8 cellular contexts compared by ENCODE assay signal in the genomic region with DNA sequence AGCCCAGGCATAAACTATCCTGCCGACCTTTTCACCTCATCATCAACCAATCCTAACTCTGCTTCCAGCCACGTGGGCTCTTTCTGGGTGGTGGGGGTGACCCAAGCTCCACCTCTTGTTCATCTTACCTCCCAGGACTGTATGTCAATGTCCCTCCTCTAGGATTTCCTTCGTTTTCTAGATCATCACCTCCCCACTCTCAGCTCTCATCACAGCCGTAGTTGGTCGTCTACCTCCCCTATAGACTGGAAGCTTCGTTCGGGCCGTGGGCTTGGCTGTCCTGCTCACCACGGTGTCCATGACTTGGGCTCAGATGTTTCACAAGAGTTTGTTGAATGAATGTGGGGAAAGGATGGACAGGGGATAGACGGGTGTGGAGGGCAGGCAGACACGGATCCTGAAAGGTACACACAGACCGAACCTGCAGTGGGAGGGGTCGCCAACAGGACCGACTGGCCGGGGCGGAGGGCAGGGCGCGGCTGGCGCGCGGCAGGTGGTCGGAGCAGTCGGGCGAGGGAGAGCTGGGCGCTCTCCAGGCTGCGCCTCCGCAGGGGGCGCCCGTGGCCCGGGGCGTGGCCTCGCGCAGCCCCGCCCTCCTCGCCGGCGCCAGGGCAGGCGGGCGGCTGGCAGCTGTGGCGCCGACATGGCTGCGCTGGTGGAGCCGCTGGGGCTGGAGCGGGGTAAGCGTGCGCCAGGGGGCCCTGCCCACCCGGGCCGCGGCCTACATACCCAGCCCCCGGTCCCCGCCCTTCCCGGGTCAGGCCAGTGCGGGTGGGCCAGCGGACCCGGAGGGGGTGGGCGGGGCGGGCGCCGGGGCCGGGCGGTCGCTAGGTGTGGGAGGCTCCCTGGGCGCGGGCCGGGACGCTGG. TPM values are rescaled to one million over a fixed set of nuclear protein-coding genes. Genes with fewer than 3 reads are reported as not detected.
DNase-seq lines count a peak whose midpoint lies in the region; ATAC-seq, FAIRE-seq and TF ChIP-seq lines count a peak whose summit lies in the region.

A gene with protein sequence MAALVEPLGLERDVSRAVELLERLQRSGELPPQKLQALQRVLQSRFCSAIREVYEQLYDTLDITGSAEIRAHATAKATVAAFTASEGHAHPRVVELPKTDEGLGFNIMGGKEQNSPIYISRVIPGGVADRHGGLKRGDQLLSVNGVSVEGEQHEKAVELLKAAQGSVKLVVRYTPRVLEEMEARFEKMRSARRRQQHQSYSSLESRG (plus strand): TSS at position 609 of the 868 bp plus-strand sequence. CDS start 35 bp downstream, at position 644.

- H3K4me3 Mint-ChIP-seq in CD4-positive, CD25-positive, alpha-beta regulatory T cell, result peak within 1 kb of the TSS; percentile 85 to 91 (median 88)

- no peak for FAIRE-seq in frontal cortex (lab: Jason Lieb, UNC)

- peaks cover 8% of the 10 kb centered on the region for H3K27me3 Mint-ChIP-seq in CD4-positive, CD25-positive, alpha-beta regulatory T cell

- no peaks in the 10 kb centered on the region for H3K9me3 Mint-ChIP-seq in CD4-positive, CD25-positive, alpha-beta regulatory T cell

- H3K36me3 ChIP-seq in CD4-positive, CD25-positive, alpha-beta regulatory T cell (ENCODE audit: control insufficient read depth, insufficient read depth, low read length), result no peaks in the 10 kb centered on the region
- H3K36me3 ChIP-seq in neutrophil (peaks cover 2% of the 10 kb centered on the region), tibial nerve (peaks cover 0 to 6% (median 0%) of the 10 kb centered on the region in 3 donors)

- ATAC-seq in CD4-positive, CD25-positive, alpha-beta regulatory T cell (ENCODE audit: low read depth in 2 of 2), result peak; percentile 61 to 63
- ATAC-seq in GM19397 (IDR thresholded peaks at IDR 0.05; ENCODE audit: unreplicated experiment), result peak; percentile 51

- peak within 1 kb of the TSS; percentile 60 for H3K4me3 ChIP-seq in CD4-positive, CD25-positive, alpha-beta regulatory T cell (ENCODE audit: low read depth, low read length)
- peak within 1 kb of the TSS; percentile 62 to 69 for H3K4me3 ChIP-seq in neutrophil (ENCODE audit: low read depth in 1 of 2, low read length in 1 of 2)
- peak within 1 kb of the TSS; percentile 60 to 89 (median 74) for H3K4me3 ChIP-seq in tibial nerve

- TF ChIP-seq POLR2A in Raji (IDR thresholded peaks at IDR 0.05; ENCODE audit: insufficient read depth, low read depth, low read length), result peak; percentile 79
- TF ChIP-seq POLR2A in tibial nerve (IDR thresholded peaks at IDR 0.05), result peak in 1 of 2 donors; percentile 26

- peak; percentile 66 to 83 (median 73) for DNase-seq in CD4-positive, CD25-positive, alpha-beta regulatory T cell
- peak; percentile 60 for DNase-seq in KG1 (lab: John Stamatoyannopoulos, UW)
- peak; percentile 68 for DNase-seq in activated gamma-delta T cell treated with Interleukin-2 at 50 U/mL for 16 hours
- DNase-seq in frontal cortex (ENCODE audit: low spot score in 2 of 2), result peak; percentile 90 to 95
- no peak for DNase-seq in tibial nerve (ENCODE audit: low spot score in 2 of 2)

- peak within 1 kb of the TSS in 2 of 3 donors; percentile 62 to 92 for H3K27ac Mint-ChIP-seq in CD4-positive, CD25-positive, alpha-beta regulatory T cell

- H3K36me3 Mint-ChIP-seq in CD4-positive, CD25-positive, alpha-beta regulatory T cell, result peaks cover 2% of the 10 kb centered on the region

- 1 to 2% methylated on average over 21 to 36 of the region's 66 CpGs for WGBS in tibial nerve, 2 donors

- TF ChIP-seq CTCF in neutrophil (IDR thresholded peaks at IDR 0.05) (peak; percentile 76), tibial nerve (IDR thresholded peaks at IDR 0.05) (peak; percentile 56 to 80 (median 71))

- peaks cover 5 to 41% (median 25%) of the 10 kb centered on the region in 4 donors for H3K4me1 Mint-ChIP-seq in CD4-positive, CD25-positive, alpha-beta regulatory T cell

- no peaks in the 10 kb centered on the region for H3K27me3 ChIP-seq in CD4-positive, CD25-positive, alpha-beta regulatory T cell (ENCODE audit: control insufficient read depth, insufficient read depth, low read length)
- H3K27me3 ChIP-seq in neutrophil (peaks cover 33% of the 10 kb centered on the region), tibial nerve (no peaks in the 10 kb centered on the region)

- H3K4me1 ChIP-seq in CD4-positive, CD25-positive, alpha-beta regulatory T cell (ENCODE audit: control insufficient read depth, insufficient read depth, low read length, poor library complexity, severe bottlenecking), result peaks cover 33% of the 10 kb centered on the region
- H3K4me1 ChIP-seq in neutrophil (ENCODE audit: control insufficient read depth in 1 of 2, insufficient read depth in 1 of 2, low read depth in 1 of 2, low read length in 1 of 2) (peaks cover 33 to 35% of the 10 kb centered on the region in 2 experiments), tibial nerve (peaks cover 0 to 55% (median 15%) of the 10 kb centered on the region in 4 donors)

- peak within 1 kb of the TSS; percentile 23 for H3K27ac ChIP-seq in CD4-positive, CD25-positive, alpha-beta regulatory T cell (ENCODE audit: insufficient read depth, low read length, poor library complexity, severe bottlenecking)
- H3K27ac ChIP-seq in neutrophil, result no peak within 1 kb of the TSS
- H3K27ac ChIP-seq in tibial nerve, result peak within 1 kb of the TSS; percentile 60 to 89 (median 84)

- H3K9me3 ChIP-seq in CD4-positive, CD25-positive, alpha-beta regulatory T cell (ENCODE audit: control insufficient read depth in 2 of 2, low read length in 2 of 2), result no peaks in the 10 kb centered on the region
- H3K9me3 ChIP-seq in neutrophil, result no peaks in the 10 kb centered on the region
- H3K9me3 ChIP-seq in tibial nerve, result no peaks in the 10 kb centered on the region

- TF ChIP-seq EP300 in tibial nerve (IDR thresholded peaks at IDR 0.05), result no peak

RNA-seq across cellular contexts. Expression of the gene that starts here (rescaled TPM):
- 5.5 TPM for total RNA-seq in CD4-positive, CD25-positive, alpha-beta regulatory T cell
- 1 to 10 TPM; 2.6 to 4.4 (median 4.2) TPM for polyA plus RNA-seq in CD4-positive, CD25-positive, alpha-beta regulatory T cell
- total RNA-seq in frontal cortex, result 31.0 TPM
- 10 to 100 TPM; 15.7 to 24.9 (median 19.6) TPM for total RNA-seq in tibial nerve

Comparison
In these comparisons a context has a peak if more than half of its experiments do, and no peak if none do; other contexts are left out.
1. DNase-seq: peak in CD4-positive, CD25-positive, alpha-beta regulatory T cell (3 of 3), KG1 (single experiment), activated gamma-delta T cell treated with Interleukin-2 at 50 U/mL for 16 hours (single experiment) and frontal cortex (2 of 2); none in tibial nerve (0 of 2).
2. Peak in every context shown above with its lines, with median percentiles within 50 percentile points of each other: H3K4me3 ChIP-seq.